In genomic region chr2:25533771-25534170, GRCh38 we compare ENCODE assay signal across 6 cellular contexts.
DNase-seq lines count a peak whose midpoint lies in the region; ATAC-seq, FAIRE-seq and TF ChIP-seq lines count a peak whose summit lies in the region.
"Not testable (repeated sequence)": the region's sequence is repeated elsewhere in the genome, so short reads cannot be mapped to it uniquely, and the experiment has no call there.

No MANE protein-coding gene starts in this region.

- TF ChIP-seq EP300 in HepG2 (IDR thresholded peaks at IDR 0.05; ENCODE audit: low read depth in 2 of 2, low read length in 2 of 2); HepG2 (CRISPR knock-in tag; IDR thresholded peaks at IDR 0.05; ENCODE audit: borderline replicate concordance); neural cell (conservative IDR thresholded peaks at IDR 0.05; ENCODE audit: poor library complexity, severe bottlenecking): not testable (repeated sequence)

- H3K79me2 ChIP-seq in HepG2 (ENCODE audit: insufficient read depth, low read length); neural cell (replicated peaks; ENCODE audit: insufficient read depth, low read length): not testable (repeated sequence)

- intact Hi-C loops in HepG2 (cut with micrococcal nuclease; ENCODE audit: unreplicated experiment) = not testable (repeated sequence)

- WGBS in endodermal cell (ENCODE audit: insufficient coverage in 1 of 2, insufficient read length in 1 of 2), 2 experiments = 97 to 100% methylated on average over 1 to 5 of the region's 5 CpGs
- WGBS in HepG2 (ENCODE audit: low lambda C conversion rate) = 70% methylated on average over 5 of the region's 5 CpGs

- H3K4me1 ChIP-seq in endodermal cell (ENCODE audit: control insufficient read depth, insufficient read depth, low read length); HepG2 (ENCODE audit: insufficient read depth, low read length): not testable (repeated sequence)

- H3K27ac Mint-ChIP-seq in WTC11, endodermal cell: not testable (repeated sequence)
- peak overlapping the region; percentile 42 for H3K27ac Mint-ChIP-seq in activated T-cell treated with anti-CD3 and anti-CD28 coated beads, Interleukin-2, amount 50 U/mL, for 24 hours
- H3K27ac Mint-ChIP-seq in progenitor cell of endocrine pancreas = peak overlapping the region; percentile 19

- POLR2A ChIA-PET in WTC11 (lab: Charles Lee); HepG2 (lab: Yijun Ruan, JAX): not testable (repeated sequence)

- H3K4me2 ChIP-seq in HepG2 (ENCODE audit: low read depth, low read length); neural cell (ENCODE audit: low read length): not testable (repeated sequence)

- H3K4me3 Mint-ChIP-seq in WTC11; activated T-cell treated with anti-CD3 and anti-CD28 coated beads, Interleukin-2, amount 50 U/mL, for 24 hours; endodermal cell; progenitor cell of endocrine pancreas (ENCODE audit: low read depth): not testable (repeated sequence)

- FAIRE-seq in HepG2 (lab: Jason Lieb, UNC) = not testable (repeated sequence)

- H3K9me2 ChIP-seq in neural cell (ENCODE audit: insufficient read depth, low read length) = not testable (repeated sequence)

- TF ChIP-seq POLR2A in HepG2 (IDR thresholded peaks at IDR 0.05; ENCODE audit: insufficient read depth in 1 of 2, low read depth in 2 of 2, low read length in 2 of 2) = not testable (repeated sequence)

- not testable (repeated sequence) for H3F3A ChIP-seq in neural cell (ENCODE audit: insufficient read depth, low read length, poor library complexity, severe bottlenecking)

- not testable (repeated sequence) for H2AFZ ChIP-seq in HepG2 (ENCODE audit: low read length); neural cell (ENCODE audit: low read depth, low read length)

- not testable (repeated sequence) for TF ChIP-seq CTCF in WTC11 (IDR thresholded peaks at IDR 0.05); endodermal cell (conservative IDR thresholded peaks at IDR 0.05); HepG2 (CRISPR knock-in tag; IDR thresholded peaks at IDR 0.05); neural cell (IDR thresholded peaks at IDR 0.05; ENCODE audit: poor library complexity, severe bottlenecking); progenitor cell of endocrine pancreas (IDR thresholded peaks at IDR 0.05; ENCODE audit: unreplicated experiment)

- TF ChIP-seq RAD21 in HepG2 (CRISPR knock-in tag; IDR thresholded peaks at IDR 0.05); neural cell (conservative IDR thresholded peaks at IDR 0.05): not testable (repeated sequence)

- not testable (repeated sequence) for DNase-seq in WTC11 (ENCODE audit: low spot score); activated T-cell treated with anti-CD3 and anti-CD28 coated beads, Interleukin-2, amount 50 U/mL, for 24 hours; endodermal cell; HepG2 (ENCODE audit: low spot score); progenitor cell of endocrine pancreas (ENCODE audit: low spot score, unreplicated experiment)

- peak overlapping the region; percentile 69 for H3K4me3 ChIP-seq in endodermal cell (ENCODE audit: low read length)
- H3K4me3 ChIP-seq in HepG2 (replicated peaks in 1 of 3; ENCODE audit: insufficient read depth in 1 of 3, low read depth in 2 of 3, low read length in 3 of 3); neural cell (ENCODE audit: low read length): not testable (repeated sequence)

- H3K36me3 ChIP-seq in endodermal cell (ENCODE audit: control insufficient read depth, insufficient read depth, low read length); HepG2 (replicated peaks in 1 of 2; ENCODE audit: control insufficient read depth in 1 of 2, insufficient read depth in 2 of 2, low read length in 2 of 2); neural cell (ENCODE audit: insufficient read depth, low read length): not testable (repeated sequence)

- H3K9me3 Mint-ChIP-seq in WTC11; activated T-cell treated with anti-CD3 and anti-CD28 coated beads, Interleukin-2, amount 50 U/mL, for 24 hours; progenitor cell of endocrine pancreas (ENCODE audit: low read depth): not testable (repeated sequence)
- H3K9me3 Mint-ChIP-seq in endodermal cell = peaks cover 40% of the 10 kb centered on the region

- H3K4me1 Mint-ChIP-seq in WTC11; activated T-cell treated with anti-CD3 and anti-CD28 coated beads, Interleukin-2, amount 50 U/mL, for 24 hours (ENCODE audit: low read depth); endodermal cell; progenitor cell of endocrine pancreas (ENCODE audit: low read depth): not testable (repeated sequence)

- in situ Hi-C loops in HepG2 (cut with HindIII; ENCODE audit: extremely low pct_ligation_motif_present, low pct_unique_long_range_greater_than_20kb) = not testable (repeated sequence)

- not testable (repeated sequence) for H3K27me3 ChIP-seq in endodermal cell (ENCODE audit: control insufficient read depth, insufficient read depth, low read length, poor library complexity, severe bottlenecking); HepG2 (ENCODE audit: control insufficient read depth in 1 of 2, insufficient read depth in 2 of 2, low read length in 2 of 2); neural cell (ENCODE audit: insufficient read depth, low read depth, low read length)

- not testable (repeated sequence) for H4K20me1 ChIP-seq in HepG2 (ENCODE audit: insufficient read depth, low read length); neural cell (ENCODE audit: insufficient read depth)

- H3K36me3 Mint-ChIP-seq in WTC11 = peaks cover 34% of the 10 kb centered on the region
- not testable (repeated sequence) for H3K36me3 Mint-ChIP-seq in activated T-cell treated with anti-CD3 and anti-CD28 coated beads, Interleukin-2, amount 50 U/mL, for 24 hours (ENCODE audit: low read depth)
- H3K36me3 Mint-ChIP-seq in endodermal cell (ENCODE audit: low read depth) = peaks cover 44% of the 10 kb centered on the region
- peaks cover 14% of the 10 kb centered on the region for H3K36me3 Mint-ChIP-seq in progenitor cell of endocrine pancreas (ENCODE audit: insufficient read depth)

- H3K9ac ChIP-seq in endodermal cell (ENCODE audit: extremely low read depth, low read length, poor library complexity, severe bottlenecking); HepG2 (ENCODE audit: insufficient read depth, low read depth, low read length); neural cell (ENCODE audit: low read length): not testable (repeated sequence)

- CTCF ChIA-PET in WTC11 (lab: Charles Lee); HepG2 (lab: Yijun Ruan, JAX; ENCODE audit: low intra/inter-chr PET ratio, low total read pairs): not testable (repeated sequence)

- H3K9me3 ChIP-seq in endodermal cell (ENCODE audit: control insufficient read depth, low read length) = peaks cover 46% of the 10 kb centered on the region
- not testable (repeated sequence) for H3K9me3 ChIP-seq in HepG2 (ENCODE audit: low read length); neural cell (ENCODE audit: low read length)

- BruUV-seq in HepG2 (replicated peaks; lab: Mats Ljungman, UMichigan) = not testable (repeated sequence)

- not testable (repeated sequence) for H3K27me3 Mint-ChIP-seq in WTC11 (ENCODE audit: low read depth); activated T-cell treated with anti-CD3 and anti-CD28 coated beads, Interleukin-2, amount 50 U/mL, for 24 hours; endodermal cell (ENCODE audit: insufficient read depth); progenitor cell of endocrine pancreas

- H3K27ac ChIP-seq in endodermal cell (ENCODE audit: low read depth, low read length); HepG2 (ENCODE audit: extremely low read length, insufficient read depth, low read length): not testable (repeated sequence)
- peak overlapping the region; percentile 64 for H3K27ac ChIP-seq in neural cell (ENCODE audit: low read length)

- not testable (repeated sequence) for ATAC-seq in WTC11, HepG2

TF ChIP-seq in WTC11, 78 proteins besides CTCF, POLR2A, EP300 and RAD21:
- peak; percentile 90 for TF ChIP-seq HMGA2 (CRISPR knock-in tag; IDR thresholded peaks at IDR 0.05)

TF ChIP-seq in HepG2, 621 proteins besides CTCF, POLR2A, EP300 and RAD21:
- TF ChIP-seq BCL6 (CRISPR knock-in tag; IDR thresholded peaks at IDR 0.05) (peak; percentile 21; the same call in 1 of the 2 replicates), HNF4A (CRISPR knock-in tag; IDR thresholded peaks at IDR 0.05) (peak; percentile 22; the same call in 1 of the 2 replicates)
